8 cellular contexts compared by ENCODE assay signal in genomic region chr18:77974329-77974728, GRCh38.
"Had no signal": no experiment of that assay in that cellular context is flagged by ENCODE, and none has a peak within 500 bp of the region (broad histone marks: within the 10 kb centered on the region; RNA-seq: fewer than 3 reads in every experiment).

No MANE protein-coding gene starts in this region.

- FAIRE-seq: G401.6, GM12878, GM12891, GM12892, GM18507, GM19239 had no signal

- H3K4me3 ChIP-seq: GM12878 had no signal

- ATAC-seq: GM12878 had no signal

- DNase-seq: GDM1, GF-D8 had no signal
